ENCODE assay signal across 17 cellular contexts in genomic region chr15:80932989-80933388, GRCh38. TPM values are rescaled to one million over a fixed set of nuclear protein-coding genes. Genes with fewer than 3 reads are reported as not detected.
DNase-seq lines count a peak whose midpoint lies in the region; TF ChIP-seq lines count a peak whose summit lies in the region.
"Had no signal": no experiment of that assay in that cellular context is flagged by ENCODE, and none has a peak within 500 bp of the region (broad histone marks: within the 10 kb centered on the region; RNA-seq: fewer than 3 reads in every experiment).

No MANE protein-coding gene starts in this region.

- H3K4me1 ChIP-seq in adrenal gland (replicated peaks in 1 of 2) (no peaks in the 10 kb centered on the region), muscle layer of colon (ENCODE audit: insufficient read depth, low read length) (peaks cover 51% of the 10 kb centered on the region)

- H3K36me3 ChIP-seq in adrenal gland (replicated peaks in 1 of 2) (no peaks in the 10 kb centered on the region), muscle layer of colon (ENCODE audit: insufficient read depth, low read length) (no peaks in the 10 kb centered on the region)

- H3K27ac ChIP-seq in adrenal gland (peak overlapping the region in 1 of 5 donors; percentile 36), muscle layer of colon (ENCODE audit: low read depth, low read length) (peak overlapping the region; percentile 92)
- H3K27ac ChIP-seq: PC-9 had no signal

- H3K4me3 ChIP-seq in adrenal gland: no peak overlapping the region
- no peak overlapping the region for H3K4me3 ChIP-seq in foreskin fibroblast (ENCODE audit: low read depth in 1 of 2, low read length in 2 of 2)
- H3K4me3 ChIP-seq in muscle layer of colon (ENCODE audit: low read depth in 1 of 2, low read length in 2 of 2): peak overlapping the region in 1 of 2 donors; percentile 16
- H3K4me3 ChIP-seq: PC-9 had no signal

- intact Hi-C loops in adrenal gland (cut with DNase I): no loop called here

- TF ChIP-seq CTCF in adrenal gland (IDR thresholded peaks at IDR 0.05) (no peak), foreskin fibroblast (IDR thresholded peaks at IDR 0.05; ENCODE audit: low read depth, low read length) (no peak)

- peak in 5 of 7 donors; percentile 4 to 63 (median 21) for DNase-seq in adrenal gland
- DNase-seq in foreskin fibroblast: peak; percentile 32 to 64
- DNase-seq in stromal cell of bone marrow (ENCODE audit: low read depth): peak; percentile 35
- no peak for DNase-seq in stimulated activated CD4-positive, alpha-beta T cell treated with anti-CD3 and anti-CD28 coated beads, Interleukin-2, amount 100 ng/mL, for 48 hours
- no peak for DNase-seq in HK-2 (ENCODE audit: unreplicated experiment)
- no peak for DNase-seq in islet precursor cell
- no peak for DNase-seq in GOT3 (lab: John Stamatoyannopoulos, UW)
- DNase-seq: activated CD4-positive, alpha-beta memory T cell treated with anti-CD3 and anti-CD28 coated beads, Interleukin-2, amount 10 ng/mL, durations not matched to agents 7 days and 5 days; activated naive CD8-positive, alpha-beta T cell treated with anti-CD3 and anti-CD28 coated beads for 36 hours; activated T-cell treated with anti-CD3 and anti-CD28 coated beads, Interleukin-2, amount 50 U/mL, for 48 hours; AML-193; endodermal cell; HCEC 1CT; naive thymus-derived CD8-positive, alpha-beta T cell; NCI-H2081 treated with DMSO at 0.1 percent for 48 hours; PC-9 had no signal

- H3K9ac ChIP-seq in muscle layer of colon (ENCODE audit: low read length): no peak overlapping the region

- no peak for TF ChIP-seq POLR2A in adrenal gland (IDR thresholded peaks at IDR 0.05)

- 66 to 81% (median 79%) methylated on average over 7 to 15 of the region's 15 CpGs for WGBS in adrenal gland, 4 donors

- no peaks in the 10 kb centered on the region for H3K9me3 ChIP-seq in adrenal gland (replicated peaks in 1 of 3)
- no peaks in the 10 kb centered on the region for H3K9me3 ChIP-seq in muscle layer of colon (ENCODE audit: low read length)

- no peaks in the 10 kb centered on the region for H3K27me3 ChIP-seq in adrenal gland
- no peaks in the 10 kb centered on the region for H3K27me3 ChIP-seq in muscle layer of colon (ENCODE audit: control insufficient read depth in 1 of 2, insufficient read depth in 2 of 2, low read length in 2 of 2)

RNA-seq across cellular contexts. Expression of gene MESD, which starts 56.6 kb away (rescaled TPM):
- 10 to 100 TPM; 13.2 to 50.3 (median 25.6) TPM for total RNA-seq in adrenal gland
- 10 to 100 TPM; 17.1 to 56.1 (median 21.2) TPM for polyA plus RNA-seq in adrenal gland

Comparison
In these comparisons a context has a peak if more than half of its experiments do, and no peak if none do; other contexts are left out.
1. DNase-seq: peak in adrenal gland (5 of 7), foreskin fibroblast (2 of 2) and stromal cell of bone marrow (single experiment); none in stimulated activated CD4-positive, alpha-beta T cell treated with anti-CD3 and anti-CD28 coated beads, Interleukin-2, amount 100 ng/mL, for 48 hours (0 of 2), HK-2 (single experiment), islet precursor cell (single experiment) and GOT3 (single experiment).